ENCODE assay signal across 8 cellular contexts in genomic region chr15:41559489-41560177, GRCh38. TPM values are rescaled to one million over a fixed set of nuclear protein-coding genes. Genes with fewer than 3 reads are reported as not detected.
A peak's percentile ranks its signal among the peaks of the same experiment; 100 is the strongest.
DNase-seq lines count a peak whose midpoint lies in the region; ATAC-seq, FAIRE-seq and TF ChIP-seq lines count a peak whose summit lies in the region.

No MANE protein-coding gene starts in this region.

- H3K9me3 ChIP-seq in pancreas, result no peaks in the 10 kb centered on the region

- no peak overlapping the region for H3K27ac ChIP-seq in pancreas

- no peaks in the 10 kb centered on the region for H3K27me3 ChIP-seq in pancreas

- H3K36me3 Mint-ChIP-seq in activated CD4-positive, alpha-beta T cell treated with anti-CD3 and anti-CD28 coated beads, Interleukin-2, amount 10 ng/mL, durations not matched to agents 24 days and 14 days (ENCODE audit: low read depth), result no peaks in the 10 kb centered on the region
- peaks cover 4% of the 10 kb centered on the region; the same call in 1 of the 2 replicates for H3K36me3 Mint-ChIP-seq in WTC11

- H3K4me3 ChIP-seq in foreskin fibroblast (ENCODE audit: low read depth in 1 of 2, low read length in 2 of 2) (peak overlapping the region; percentile 65 to 69), pancreas (peak overlapping the region; percentile 31 to 64 (median 61))

- ATAC-seq in WTC11, result no peak; the same call in 1 of the 2 replicates
- ATAC-seq in pancreas, result peak in 3 of 4 donors; percentile 6 to 10 (median 7)
- ATAC-seq in HG02852 (IDR thresholded peaks at IDR 0.05; ENCODE audit: unreplicated experiment), result no peak

- POLR2A ChIA-PET in WTC11 (lab: Charles Lee), result interaction anchor here (1.0 to 2.6 kb wide), 2 partner anchors 8 to 25 kb away, joined by 4 to 20 read pairs; no protein-coding TSS in a partner anchor

- peaks cover 21% of the 10 kb centered on the region for H3K4me1 Mint-ChIP-seq in activated CD4-positive, alpha-beta T cell treated with anti-CD3 and anti-CD28 coated beads, Interleukin-2, amount 10 ng/mL, durations not matched to agents 24 days and 14 days
- H3K4me1 Mint-ChIP-seq in WTC11, result peaks cover 64% of the 10 kb centered on the region

- no peaks in the 10 kb centered on the region for H3K36me3 ChIP-seq in pancreas

- no peaks in the 10 kb centered on the region for H3K9me3 Mint-ChIP-seq in activated CD4-positive, alpha-beta T cell treated with anti-CD3 and anti-CD28 coated beads, Interleukin-2, amount 10 ng/mL, durations not matched to agents 24 days and 14 days
- H3K9me3 Mint-ChIP-seq in WTC11, result no peaks in the 10 kb centered on the region

- TF ChIP-seq CTCF in WTC11 (IDR thresholded peaks at IDR 0.05) (no peak), foreskin fibroblast (IDR thresholded peaks at IDR 0.05; ENCODE audit: low read depth, low read length) (no peak), pancreas (IDR thresholded peaks at IDR 0.05) (no peak)

- WGBS in pancreas, 2 donors, result 9 to 13% methylated on average over 25 to 32 of the region's 32 CpGs

- FAIRE-seq in pancreas (lab: Jason Lieb, UNC), result no peak

- CTCF ChIA-PET in WTC11 (lab: Charles Lee), result interaction anchor here (1.2 to 3.3 kb wide), 2 partner anchors 26 to 44 kb away, joined by 3 to 38 read pairs; no protein-coding TSS in a partner anchor

- peaks cover 0 to 10% (median 0%) of the 10 kb centered on the region in 3 donors for H3K4me1 ChIP-seq in pancreas

- peaks cover 51% of the 10 kb centered on the region for H3K27me3 Mint-ChIP-seq in activated CD4-positive, alpha-beta T cell treated with anti-CD3 and anti-CD28 coated beads, Interleukin-2, amount 10 ng/mL, durations not matched to agents 24 days and 14 days
- H3K27me3 Mint-ChIP-seq in WTC11 (ENCODE audit: low read depth), result no peaks in the 10 kb centered on the region; the same call in 1 of the 2 replicates

- intact Hi-C loops in activated CD4-positive, alpha-beta T cell treated with anti-CD3 and anti-CD28 coated beads, Interleukin-2, amount 10 ng/mL, durations not matched to agents 24 days and 14 days (cut with micrococcal nuclease), result loop anchor here (2.0 kb wide), 1 partner anchor 25 kb away; no protein-coding TSS in a partner anchor
- intact Hi-C loops in pancreas (cut with DNase I), result no loop called here

- peak; percentile 61 for DNase-seq in activated CD4-positive, alpha-beta T cell treated with anti-CD3 and anti-CD28 coated beads, Interleukin-2, amount 10 ng/mL, durations not matched to agents 24 days and 14 days
- DNase-seq in activated CD4-positive, alpha-beta T cell treated with anti-CD3 and anti-CD28 coated beads, Interleukin-2, amount 50 U/mL, for 1 hour, result no peak
- DNase-seq in WTC11 (ENCODE audit: low spot score) (no peak), foreskin fibroblast (peak in 1 of 2 donors; percentile 38), pancreas (peak in 3 of 6 donors; percentile 39 to 70 (median 55)), SKM-1 (lab: John Stamatoyannopoulos, UW; ENCODE audit: unreplicated experiment) (no peak)
- no peak for DNase-seq in NK-92 treated with Interleukin-12 subunit alpha and Interleukin-12 subunit beta, amount 100 ng/mL, for 24 hours (lab: John Stamatoyannopoulos, UW)

- peak overlapping the region; percentile 77 for H3K4me3 Mint-ChIP-seq in activated CD4-positive, alpha-beta T cell treated with anti-CD3 and anti-CD28 coated beads, Interleukin-2, amount 10 ng/mL, durations not matched to agents 24 days and 14 days
- peak overlapping the region; percentile 81 for H3K4me3 Mint-ChIP-seq in WTC11

- no peak overlapping the region for H3K27ac Mint-ChIP-seq in activated CD4-positive, alpha-beta T cell treated with anti-CD3 and anti-CD28 coated beads, Interleukin-2, amount 10 ng/mL, durations not matched to agents 24 days and 14 days
- no peak overlapping the region for H3K27ac Mint-ChIP-seq in WTC11

TF ChIP-seq in WTC11, 78 proteins besides CTCF, POLR2A, EP300 and RAD21:
- TF ChIP-seq, protein P1, sequence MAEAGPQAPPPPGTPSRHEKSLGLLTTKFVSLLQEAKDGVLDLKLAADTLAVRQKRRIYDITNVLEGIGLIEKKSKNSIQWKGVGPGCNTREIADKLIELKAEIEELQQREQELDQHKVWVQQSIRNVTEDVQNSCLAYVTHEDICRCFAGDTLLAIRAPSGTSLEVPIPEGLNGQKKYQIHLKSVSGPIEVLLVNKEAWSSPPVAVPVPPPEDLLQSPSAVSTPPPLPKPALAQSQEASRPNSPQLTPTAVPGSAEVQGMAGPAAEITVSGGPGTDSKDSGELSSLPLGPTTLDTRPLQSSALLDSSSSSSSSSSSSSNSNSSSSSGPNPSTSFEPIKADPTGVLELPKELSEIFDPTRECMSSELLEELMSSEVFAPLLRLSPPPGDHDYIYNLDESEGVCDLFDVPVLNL (CRISPR knock-in tag; IDR thresholded peaks at IDR 0.05; ENCODE audit: borderline replicate concordance, low read depth), result 0 out of 2 replicates have a peak, but pooled peaks have one; percentile 49
- TF ChIP-seq ZNF396 (CRISPR knock-in tag; IDR thresholded peaks at IDR 0.05; ENCODE audit: borderline replicate concordance), result no peak
- 0 out of 2 replicates have a peak, but pooled peaks have one; percentile 20 for TF ChIP-seq NR2C2 (CRISPR knock-in tag; IDR thresholded peaks at IDR 0.05)

RNA-seq across cellular contexts. Expression of gene TYRO3, which starts 0.6 kb away (rescaled TPM):
- total RNA-seq in activated CD4-positive, alpha-beta T cell treated with anti-CD3 and anti-CD28 coated beads, Interleukin-2, amount 10 ng/mL, durations not matched to agents 24 days and 14 days, result 4.2 and 6.2 TPM in 2 replicates
- total RNA-seq in WTC11 (2021) (87.9 to 98.0 TPM (median 89.6 TPM) in 3 replicates), pancreas (10 to 100 TPM in 4 of 6 donors, 1 to 10 TPM in 2; 8.5 to 14.4 (median 11.1) TPM)
- polyA plus RNA-seq in pancreas, result 1 to 10 TPM; 7.3 to 8.1 TPM

RNA-seq across cellular contexts. Expression of gene RPAP1, which starts 15.6 kb away (rescaled TPM):
- 56.5 and 61.3 TPM in 2 replicates for total RNA-seq in activated CD4-positive, alpha-beta T cell treated with anti-CD3 and anti-CD28 coated beads, Interleukin-2, amount 10 ng/mL, durations not matched to agents 24 days and 14 days
- total RNA-seq in WTC11 (2021) (102 to 123 TPM (median 103 TPM) in 3 replicates), pancreas (10 to 100 TPM; 11.2 to 24.1 (median 17.8) TPM)
- 10 to 100 TPM; 10.6 to 16.9 TPM for polyA plus RNA-seq in pancreas

RNA-seq across cellular contexts. Expression of gene LTK, which starts 46.0 kb away (rescaled TPM):
- not detected in 2 replicates for total RNA-seq in activated CD4-positive, alpha-beta T cell treated with anti-CD3 and anti-CD28 coated beads, Interleukin-2, amount 10 ng/mL, durations not matched to agents 24 days and 14 days
- total RNA-seq in WTC11 (2021) (0.27 to 0.66 TPM (median 0.53 TPM) in 3 replicates), pancreas (under 1 TPM; 0.17 to 0.41 (median 0.26) TPM)
- polyA plus RNA-seq in pancreas, result under 1 TPM; 0.19 to 0.63 TPM

Comparison
In these comparisons a context has a peak if more than half of its experiments do, and no peak if none do; other contexts are left out.
1. ATAC-seq: peak in pancreas (3 of 4); none in WTC11 (single experiment) and HG02852 (single experiment).